ENCODE assay signal across 22 cellular contexts in genomic region chr10:551489-552252, GRCh38.
"Had no signal": no experiment of that assay in that cellular context is flagged by ENCODE, and none has a peak within 500 bp of the region (broad histone marks: within the 10 kb centered on the region; RNA-seq: fewer than 3 reads in every experiment).

No MANE protein-coding gene starts in this region.

- H3K9me3 ChIP-seq: gastroesophageal sphincter, psoas muscle, spleen, transverse colon had no signal

- DNase-seq: activated CD4-positive, alpha-beta T cell treated with anti-CD3 and anti-CD28 coated beads for 4 hours; activated CD4-positive, alpha-beta T cell treated with anti-CD3 and anti-CD28 coated beads, Interleukin-2, amount 50 U/mL, for 4 hours; activated effector memory CD4-positive, alpha-beta T cell treated with Interleukin-2 at 50 U/mL for 16 hours; activated naive CD4-positive, alpha-beta T cell treated with Interleukin-2 at 50 U/mL for 16 hours; anterior cingulate cortex; cortex of kidney; effector memory CD8-positive, alpha-beta T cell; erythroblast; left cardiac atrium; mammary epithelial cell; midbrain; naive thymus-derived CD8-positive, alpha-beta T cell; psoas muscle; right cardiac atrium; spleen; stimulated activated naive CD4-positive, alpha-beta T cell; T-helper 1 cell; transverse colon had no signal

- H3K9me3 Mint-ChIP-seq: effector memory CD8-positive, alpha-beta T cell; naive thymus-derived CD8-positive, alpha-beta T cell; T-helper 2 cell treated with Interferon-gamma antibody and Interleukin-4, amounts not matched to agents 5 μg/mL and 100 μg/mL, for 36 hours had no signal

- H3K4me3 ChIP-seq: gastroesophageal sphincter, hepatocyte, psoas muscle, spleen, transverse colon had no signal

- H3K36me3 Mint-ChIP-seq: activated naive CD8-positive, alpha-beta T cell; naive thymus-derived CD8-positive, alpha-beta T cell had no signal

- ATAC-seq: effector memory CD8-positive, alpha-beta T cell; gastroesophageal sphincter; left cardiac atrium; naive thymus-derived CD8-positive, alpha-beta T cell had no signal

- H3K27ac ChIP-seq: hepatocyte, psoas muscle, spleen had no signal

- H3K36me3 ChIP-seq: gastroesophageal sphincter, spleen, transverse colon had no signal

- H3K27me3 ChIP-seq: gastroesophageal sphincter, hepatocyte, transverse colon had no signal

- H3K4me3 Mint-ChIP-seq: activated naive CD8-positive, alpha-beta T cell; effector memory CD8-positive, alpha-beta T cell; naive thymus-derived CD8-positive, alpha-beta T cell; T-helper 2 cell treated with Interferon-gamma antibody and Interleukin-4, amounts not matched to agents 5 μg/mL and 100 μg/mL, for 36 hours had no signal

- H3K27ac Mint-ChIP-seq: activated naive CD8-positive, alpha-beta T cell; effector memory CD8-positive, alpha-beta T cell; naive thymus-derived CD8-positive, alpha-beta T cell; T-helper 2 cell treated with Interferon-gamma antibody and Interleukin-4, amounts not matched to agents 5 μg/mL and 100 μg/mL, for 36 hours had no signal
